In the genomic region with DNA sequence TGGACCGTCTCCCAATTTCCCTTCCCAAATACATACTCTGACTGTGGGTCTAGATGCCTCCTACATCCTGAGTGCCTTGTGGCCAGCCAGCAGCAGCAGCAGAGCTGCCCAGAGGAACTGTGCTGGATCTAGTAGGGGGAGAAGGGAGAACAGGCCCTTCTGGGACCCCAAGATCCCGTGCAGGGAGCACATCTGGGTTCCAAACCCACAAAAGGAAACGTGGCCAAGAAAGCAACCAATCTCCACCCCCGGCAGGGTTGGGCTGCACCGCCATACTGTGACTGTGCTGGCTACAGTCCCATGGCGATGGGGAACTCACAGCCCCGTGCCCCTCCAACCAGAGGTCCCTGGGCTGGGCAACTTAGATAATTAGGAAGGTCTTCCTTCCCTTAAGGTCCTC, we compare ENCODE assay signal across 24 cellular contexts.
DNase-seq lines count a peak whose midpoint lies in the region; ATAC-seq and TF ChIP-seq lines count a peak whose summit lies in the region.
"Had no signal": no experiment of that assay in that cellular context is flagged by ENCODE, and none has a peak within 500 bp of the region (broad histone marks: within the 10 kb centered on the region; RNA-seq: fewer than 3 reads in every experiment).

No MANE protein-coding gene starts in this region.

- intact Hi-C loops in activated CD4-positive, alpha-beta T cell treated with anti-CD3 and anti-CD28 coated beads for 36 hours (cut with DNase I, micrococcal nuclease) = loop anchor here (2.0 kb wide), 3 partner anchors 17 to 69 kb away; no protein-coding TSS in a partner anchor

- H3K4me3 Mint-ChIP-seq in activated CD4-positive, alpha-beta T cell treated with anti-CD3 and anti-CD28 coated beads, Interleukin-2, amount 10 ng/mL, durations not matched to agents 7 days and 5 days = no peak overlapping the region
- H3K4me3 Mint-ChIP-seq in activated CD4-positive, alpha-beta T cell treated with anti-CD3 and anti-CD28 coated beads for 36 hours = no peak overlapping the region
- peak overlapping the region; percentile 55 for H3K4me3 Mint-ChIP-seq in T-helper 2 cell treated with Interferon-gamma antibody and Interleukin-4, amounts not matched to agents 5 μg/mL and 100 μg/mL, for 36 hours
- H3K4me3 Mint-ChIP-seq in natural killer cell treated with Interleukin-12 subunit alpha and Interleukin-12 subunit beta and Interleukin-15 and Interleukin-18, amount 100 ng/mL, for 72 hours = peak overlapping the region; percentile 76

- H3K27me3 Mint-ChIP-seq in activated CD4-positive, alpha-beta T cell treated with anti-CD3 and anti-CD28 coated beads, Interleukin-2, amount 10 ng/mL, durations not matched to agents 7 days and 5 days = peaks cover 17% of the 10 kb centered on the region
- peaks cover 26% of the 10 kb centered on the region for H3K27me3 Mint-ChIP-seq in activated CD4-positive, alpha-beta T cell treated with anti-CD3 and anti-CD28 coated beads for 36 hours
- no peaks in the 10 kb centered on the region for H3K27me3 Mint-ChIP-seq in T-helper 2 cell treated with Interferon-gamma antibody and Interleukin-4, amounts not matched to agents 5 μg/mL and 100 μg/mL, for 36 hours (ENCODE audit: low read depth)
- no peaks in the 10 kb centered on the region for H3K27me3 Mint-ChIP-seq in natural killer cell treated with Interleukin-12 subunit alpha and Interleukin-12 subunit beta and Interleukin-15 and Interleukin-18, amount 100 ng/mL, for 72 hours

- peaks cover 37% of the 10 kb centered on the region for H3K4me1 ChIP-seq in DND-41 (ENCODE audit: insufficient read depth, low read length)
- H3K4me1 ChIP-seq: uterus had no signal

- peak overlapping the region; percentile 34 for H3K4me2 ChIP-seq in DND-41 (ENCODE audit: insufficient read depth, low read length)

- H2AFZ ChIP-seq in DND-41 (ENCODE audit: low read depth, low read length) = no peak overlapping the region

- peak overlapping the region; percentile 94 for H3K27ac ChIP-seq in DND-41 (ENCODE audit: low read length)
- H3K27ac ChIP-seq: epithelial cell of prostate, uterus had no signal

- H3K79me2 ChIP-seq in DND-41 (ENCODE audit: insufficient read depth, low read length) = no peaks in the 10 kb centered on the region

- H3K36me3 ChIP-seq in DND-41 (ENCODE audit: insufficient read depth, low read length) = no peaks in the 10 kb centered on the region
- H3K36me3 ChIP-seq: uterus had no signal

- H3K9ac ChIP-seq in DND-41 (ENCODE audit: low read depth, low read length) = peak overlapping the region; percentile 46

- TF ChIP-seq CTCF in DND-41 (IDR thresholded peaks at IDR 0.05; ENCODE audit: borderline replicate concordance, extremely low read depth, low read length, poor library complexity, severe bottlenecking) = no peak

- H3K27me3 ChIP-seq in DND-41 (ENCODE audit: insufficient read depth, low read length, poor library complexity) = no peaks in the 10 kb centered on the region
- H3K27me3 ChIP-seq: uterus had no signal

- H3K4me3 ChIP-seq in DND-41 (ENCODE audit: low read depth in 1 of 2, low read length in 2 of 2) = no peak overlapping the region
- H3K4me3 ChIP-seq: uterus had no signal

- H3K4me1 Mint-ChIP-seq in activated CD4-positive, alpha-beta T cell treated with anti-CD3 and anti-CD28 coated beads, Interleukin-2, amount 10 ng/mL, durations not matched to agents 7 days and 5 days = peaks cover 46% of the 10 kb centered on the region
- H3K4me1 Mint-ChIP-seq in activated CD4-positive, alpha-beta T cell treated with anti-CD3 and anti-CD28 coated beads for 36 hours = peaks cover 26% of the 10 kb centered on the region
- H3K4me1 Mint-ChIP-seq in T-helper 2 cell treated with Interferon-gamma antibody and Interleukin-4, amounts not matched to agents 5 μg/mL and 100 μg/mL, for 36 hours (ENCODE audit: low read depth) = peaks cover 60% of the 10 kb centered on the region
- H3K4me1 Mint-ChIP-seq in natural killer cell treated with Interleukin-12 subunit alpha and Interleukin-12 subunit beta and Interleukin-15 and Interleukin-18, amount 100 ng/mL, for 72 hours (ENCODE audit: low read depth in 2 of 2) = peaks cover 48 to 52% of the 10 kb centered on the region in 2 donors

- CTCF ChIA-PET in activated CD4-positive, alpha-beta T cell treated with anti-CD3 and anti-CD28 coated beads, Interleukin-2, amount 10 ng/mL, durations not matched to agents 7 days and 5 days (lab: Charles Lee) = interaction anchor here (1.0 to 2.3 kb wide), 4 partner anchors 18 to 92 kb away, joined by 3 to 7 read pairs (median 6); partner anchors contain the start of gene C15orf39
- CTCF ChIA-PET in activated CD4-positive, alpha-beta T cell treated with anti-CD3 and anti-CD28 coated beads for 36 hours (lab: Charles Lee) = interaction anchor here (0.7 kb wide), 1 partner anchor 14 kb away, joined by 4 read pairs; no protein-coding TSS in a partner anchor

- no peaks in the 10 kb centered on the region for H3K9me3 ChIP-seq in DND-41 (ENCODE audit: insufficient read depth, low read length, severe bottlenecking)
- H3K9me3 ChIP-seq: uterus had no signal

- no peak for ATAC-seq in activated CD4-positive, alpha-beta T cell treated with anti-CD3 and anti-CD28 coated beads for 36 hours
- ATAC-seq in DND-41 (ENCODE audit: insufficient read depth, low read depth) (peak; percentile 33), HG02610 (IDR thresholded peaks at IDR 0.05; ENCODE audit: unreplicated experiment) (no peak), GM18873 (IDR thresholded peaks at IDR 0.05; ENCODE audit: low FRiP score, unreplicated experiment) (no peak)
- no peak for ATAC-seq in natural killer cell treated with Interleukin-12 subunit alpha and Interleukin-12 subunit beta and Interleukin-15 and Interleukin-18, amount 100 ng/mL, for 72 hours
- ATAC-seq: activated CD4-positive, CD25-positive, alpha-beta regulatory T cell treated with anti-CD3 and anti-CD28 coated beads, Interleukin-2, amount 50 U/mL, for 24 hours had no signal

- DNase-seq in activated CD4-positive, alpha-beta T cell treated with anti-CD3 and anti-CD28 coated beads, Interleukin-2, amount 10 ng/mL, durations not matched to agents 7 days and 5 days = no peak
- no peak for DNase-seq in activated CD4-positive, alpha-beta T cell treated with anti-CD3 and anti-CD28 coated beads for 36 hours
- DNase-seq in DND-41 (peak; percentile 60), GM19238 (ENCODE audit: insufficient read length, low spot score) (no peak)
- DNase-seq in T-helper 2 cell treated with Interferon-gamma antibody and Interleukin-4, amounts not matched to agents 5 μg/mL and 100 μg/mL, for 36 hours (ENCODE audit: low spot score) = no peak
- no peak for DNase-seq in natural killer cell treated with Interleukin-12 subunit alpha and Interleukin-12 subunit beta and Interleukin-15 and Interleukin-18, amount 100 ng/mL, for 72 hours (ENCODE audit: low spot score)
- DNase-seq: activated CD8-positive, alpha-beta memory T cell treated with anti-CD3 and anti-CD28 coated beads, Interleukin-2, amount 50 U/mL, for 4 hours; activated gamma-delta T cell; C1 segment of cervical spinal cord; central memory CD4-positive, alpha-beta T cell; foreskin fibroblast; H7; hypothalamus; islet precursor cell; Kasumi-1; NCI-H524; nucleus accumbens; small intestine; stimulated activated CD4-positive, alpha-beta T cell treated with anti-CD3 and anti-CD28 coated beads, Interleukin-4, amount 100 ng/mL, for 1 hour; uterus had no signal

- peak overlapping the region; percentile 70 for H3K27ac Mint-ChIP-seq in activated CD4-positive, alpha-beta T cell treated with anti-CD3 and anti-CD28 coated beads, Interleukin-2, amount 10 ng/mL, durations not matched to agents 7 days and 5 days
- H3K27ac Mint-ChIP-seq in activated CD4-positive, alpha-beta T cell treated with anti-CD3 and anti-CD28 coated beads for 36 hours = no peak overlapping the region
- H3K27ac Mint-ChIP-seq in T-helper 2 cell treated with Interferon-gamma antibody and Interleukin-4, amounts not matched to agents 5 μg/mL and 100 μg/mL, for 36 hours = peak overlapping the region; percentile 92
- H3K27ac Mint-ChIP-seq in natural killer cell treated with Interleukin-12 subunit alpha and Interleukin-12 subunit beta and Interleukin-15 and Interleukin-18, amount 100 ng/mL, for 72 hours = peak overlapping the region in 1 of 2 donors; percentile 87

- peaks cover 18% of the 10 kb centered on the region for H3K36me3 Mint-ChIP-seq in activated CD4-positive, alpha-beta T cell treated with anti-CD3 and anti-CD28 coated beads, Interleukin-2, amount 10 ng/mL, durations not matched to agents 7 days and 5 days (ENCODE audit: low read depth)
- H3K36me3 Mint-ChIP-seq in activated CD4-positive, alpha-beta T cell treated with anti-CD3 and anti-CD28 coated beads for 36 hours (ENCODE audit: low read depth) = no peaks in the 10 kb centered on the region
- peaks cover 30% of the 10 kb centered on the region for H3K36me3 Mint-ChIP-seq in T-helper 2 cell treated with Interferon-gamma antibody and Interleukin-4, amounts not matched to agents 5 μg/mL and 100 μg/mL, for 36 hours (ENCODE audit: low read depth)
- H3K36me3 Mint-ChIP-seq in natural killer cell treated with Interleukin-12 subunit alpha and Interleukin-12 subunit beta and Interleukin-15 and Interleukin-18, amount 100 ng/mL, for 72 hours = peaks cover 4% of the 10 kb centered on the region

- peaks cover 11% of the 10 kb centered on the region for H3K9me3 Mint-ChIP-seq in activated CD4-positive, alpha-beta T cell treated with anti-CD3 and anti-CD28 coated beads, Interleukin-2, amount 10 ng/mL, durations not matched to agents 7 days and 5 days
- H3K9me3 Mint-ChIP-seq in activated CD4-positive, alpha-beta T cell treated with anti-CD3 and anti-CD28 coated beads for 36 hours (ENCODE audit: low read depth) = peaks cover 13% of the 10 kb centered on the region
- H3K9me3 Mint-ChIP-seq in T-helper 2 cell treated with Interferon-gamma antibody and Interleukin-4, amounts not matched to agents 5 μg/mL and 100 μg/mL, for 36 hours = peaks cover 23% of the 10 kb centered on the region
- no peaks in the 10 kb centered on the region for H3K9me3 Mint-ChIP-seq in natural killer cell treated with Interleukin-12 subunit alpha and Interleukin-12 subunit beta and Interleukin-15 and Interleukin-18, amount 100 ng/mL, for 72 hours

- POLR2A ChIA-PET in activated CD4-positive, alpha-beta T cell treated with anti-CD3 and anti-CD28 coated beads, Interleukin-2, amount 10 ng/mL, durations not matched to agents 7 days and 5 days (lab: Charles Lee) = no interaction called here
- POLR2A ChIA-PET in activated CD4-positive, alpha-beta T cell treated with anti-CD3 and anti-CD28 coated beads for 36 hours (lab: Charles Lee) = no interaction called here

- H4K20me1 ChIP-seq in DND-41 (ENCODE audit: insufficient read depth, low read length) = 0 out of 2 replicates have a peak, but pooled peaks cover 3% of the 10 kb centered on the region

Comparison
In these comparisons a context has a peak if more than half of its experiments do, and no peak if none do; other contexts are left out.
1. H3K4me3 Mint-ChIP-seq: peak in T-helper 2 cell treated with Interferon-gamma antibody and Interleukin-4, amounts not matched to agents 5 μg/mL and 100 μg/mL, for 36 hours (single experiment) and natural killer cell treated with Interleukin-12 subunit alpha and Interleukin-12 subunit beta and Interleukin-15 and Interleukin-18, amount 100 ng/mL, for 72 hours (single experiment); none in activated CD4-positive, alpha-beta T cell treated with anti-CD3 and anti-CD28 coated beads, Interleukin-2, amount 10 ng/mL, durations not matched to agents 7 days and 5 days (single experiment) and activated CD4-positive, alpha-beta T cell treated with anti-CD3 and anti-CD28 coated beads for 36 hours (single experiment).